In the genomic region with DNA sequence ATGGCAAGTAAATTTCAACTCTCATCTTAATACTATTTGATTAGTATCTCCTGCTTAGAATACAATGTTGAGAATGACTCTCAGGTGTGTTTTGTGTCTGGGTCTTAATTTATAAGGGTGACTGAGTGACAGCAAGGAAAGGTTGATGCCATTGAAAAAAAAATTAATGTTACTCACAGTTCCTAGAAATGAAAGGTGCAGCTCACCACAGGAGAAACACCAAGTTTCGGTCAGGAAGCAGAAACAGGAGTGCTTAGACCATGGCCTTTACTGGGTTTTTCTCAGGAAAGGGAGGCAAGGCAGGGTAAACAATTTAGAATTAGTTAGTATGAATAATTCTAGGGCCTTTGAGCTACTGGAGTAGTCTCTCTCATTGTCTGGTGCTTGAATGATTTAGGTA, we compare ENCODE assay signal across 1 cellular context.
TF ChIP-seq lines count a peak whose summit lies in the region.

No MANE protein-coding gene starts in this region.

TF ChIP-seq in GM23338, 12 proteins besides CTCF, POLR2A, EP300 and RAD21 (continued from another document):
- TF ChIP-seq ZNF462 (CRISPR knock-in tag; IDR thresholded peaks at IDR 0.05) (no peak), EZH2 (IDR thresholded peaks at IDR 0.05; ENCODE audit: low read depth, unreplicated experiment) (no peak), ZNF331 (CRISPR knock-in tag; IDR thresholded peaks at IDR 0.05; ENCODE audit: low read depth) (no peak), CREB1 (CRISPR knock-in tag; IDR thresholded peaks at IDR 0.05; ENCODE audit: low read depth) (no peak), NANOG (IDR thresholded peaks at IDR 0.05; ENCODE audit: borderline replicate concordance) (no peak)
- TF ChIP-seq, protein P1, sequence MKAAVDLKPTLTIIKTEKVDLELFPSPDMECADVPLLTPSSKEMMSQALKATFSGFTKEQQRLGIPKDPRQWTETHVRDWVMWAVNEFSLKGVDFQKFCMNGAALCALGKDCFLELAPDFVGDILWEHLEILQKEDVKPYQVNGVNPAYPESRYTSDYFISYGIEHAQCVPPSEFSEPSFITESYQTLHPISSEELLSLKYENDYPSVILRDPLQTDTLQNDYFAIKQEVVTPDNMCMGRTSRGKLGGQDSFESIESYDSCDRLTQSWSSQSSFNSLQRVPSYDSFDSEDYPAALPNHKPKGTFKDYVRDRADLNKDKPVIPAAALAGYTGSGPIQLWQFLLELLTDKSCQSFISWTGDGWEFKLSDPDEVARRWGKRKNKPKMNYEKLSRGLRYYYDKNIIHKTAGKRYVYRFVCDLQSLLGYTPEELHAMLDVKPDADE (IDR thresholded peaks at IDR 0.05) = no peak
